ENCODE assay signal across 8 cellular contexts in the genomic region with DNA sequence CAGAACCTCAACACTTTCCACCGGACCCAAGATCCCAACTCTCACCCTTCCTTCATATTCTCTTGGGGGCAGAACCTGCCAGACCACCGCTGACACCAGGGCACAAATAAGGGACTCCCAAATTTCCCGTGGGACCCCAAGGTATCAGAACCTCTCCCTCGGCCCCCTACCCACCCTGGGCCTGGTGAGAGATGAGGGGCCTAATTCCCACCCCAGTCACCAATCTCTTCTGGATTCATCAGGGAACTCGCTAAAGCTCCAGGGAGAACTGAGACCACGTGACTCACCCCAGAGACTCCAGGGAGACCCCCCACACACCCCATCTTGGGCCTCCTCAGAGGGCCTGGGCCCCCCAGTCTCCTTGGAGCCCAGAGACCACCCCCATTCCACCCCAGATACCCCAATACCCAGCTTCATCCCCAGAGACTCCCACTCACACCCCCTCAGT. TPM values are rescaled to one million over a fixed set of nuclear protein-coding genes. Genes with fewer than 3 reads are reported as not detected.
DNase-seq lines count a peak whose midpoint lies in the region; TF ChIP-seq lines count a peak whose summit lies in the region.

No MANE protein-coding gene starts in this region.

- H3K27me3 ChIP-seq in Loucy (ENCODE audit: insufficient read depth, low read length, poor library complexity, severe bottlenecking): peaks cover 6% of the 10 kb centered on the region
- H3K27me3 ChIP-seq in mammary epithelial cell (ENCODE audit: insufficient read depth, low read length): no peaks in the 10 kb centered on the region
- no peaks in the 10 kb centered on the region for H3K27me3 ChIP-seq in neuronal stem cell (ENCODE audit: control insufficient read depth in 3 of 3, insufficient read depth in 3 of 3, low read depth in 1 of 3, low read length in 3 of 3)

- in situ Hi-C loops in mammary epithelial cell (cut with MboI; ENCODE audit: low sequenced_read_pairs in 2 of 2): no loop called here

- H2BK12ac ChIP-seq in neuronal stem cell (ENCODE audit: low read length): no peak overlapping the region

- peaks cover 23% of the 10 kb centered on the region for H3K4me1 ChIP-seq in Loucy (ENCODE audit: insufficient read depth, low read length, poor library complexity, severe bottlenecking)
- peaks cover 18% of the 10 kb centered on the region for H3K4me1 ChIP-seq in mammary epithelial cell (ENCODE audit: insufficient read depth, low read length)
- H3K4me1 ChIP-seq in neuronal stem cell (ENCODE audit: control insufficient read depth in 2 of 2, insufficient read depth in 1 of 2, low read depth in 1 of 2, low read length in 2 of 2): peaks cover 0 to 5% of the 10 kb centered on the region in 2 donors

- DNase-seq in T-helper 1 cell: no peak
- no peak for DNase-seq in mammary epithelial cell
- no peak for DNase-seq in neuronal stem cell (ENCODE audit: low spot score)
- no peak for DNase-seq in HEK293T (ENCODE audit: extremely low spot score)
- DNase-seq in SW480 (ENCODE audit: low spot score): no peak
- DNase-seq in NCI-H345 (lab: John Stamatoyannopoulos, UW): no peak

- no peak overlapping the region for H4K91ac ChIP-seq in neuronal stem cell (ENCODE audit: low read depth, low read length, poor library complexity)

- H3K36me3 ChIP-seq in Loucy (ENCODE audit: insufficient read depth, low read length) (no peaks in the 10 kb centered on the region), mammary epithelial cell (ENCODE audit: insufficient read depth, low read length) (peaks cover 4% of the 10 kb centered on the region), neuronal stem cell (replicated peaks in 1 of 2; ENCODE audit: control insufficient read depth in 2 of 2, insufficient read depth in 2 of 2, low read length in 2 of 2) (peaks cover 6 to 30% of the 10 kb centered on the region in 2 donors)

- peak overlapping the region; percentile 89 for H3K4me3 ChIP-seq in Loucy (ENCODE audit: low read length, poor library complexity, severe bottlenecking)
- H3K4me3 ChIP-seq in mammary epithelial cell (replicated peaks in 1 of 3; ENCODE audit: insufficient read depth in 1 of 3, low read depth in 2 of 3, low read length in 3 of 3): peak overlapping the region in 2 of 3 experiments; percentile 98 to 100
- peak overlapping the region in 1 of 2 donors; percentile 78 for H3K4me3 ChIP-seq in neuronal stem cell (ENCODE audit: low read length in 2 of 2)

- H2AFZ ChIP-seq in Loucy (ENCODE audit: low read length): no peak overlapping the region
- H2AFZ ChIP-seq in mammary epithelial cell (ENCODE audit: low read depth, low read length): no peak overlapping the region
- no peak overlapping the region for H2AFZ ChIP-seq in neuronal stem cell (ENCODE audit: low read length)

- H3K9ac ChIP-seq in Loucy (ENCODE audit: low read depth, low read length, poor library complexity, severe bottlenecking) (peak overlapping the region; percentile 92), mammary epithelial cell (ENCODE audit: insufficient read depth, low read length) (no peak overlapping the region), neuronal stem cell (ENCODE audit: low read depth, low read length, poor library complexity) (no peak overlapping the region)

- no TSS peak for BruUV-seq in mammary epithelial cell (replicated peaks; lab: Mats Ljungman, UMichigan)

- H2BK15ac ChIP-seq in neuronal stem cell (ENCODE audit: low read length): no peak overlapping the region

- peaks cover 17% of the 10 kb centered on the region for H3K4me1 Mint-ChIP-seq in T-helper 1 cell treated with Interleukin-12 subunit alpha and Interleukin-12 subunit beta and Interleukin-4 antibody, amounts not matched to agents 30 μg/mL and 1 μg/mL, for 36 hours (ENCODE audit: low read depth)

- no peak overlapping the region for H4K8ac ChIP-seq in neuronal stem cell (ENCODE audit: low read depth, low read length)

- H3K9me2 ChIP-seq in Loucy (replicated peaks; ENCODE audit: low read depth, low read length): no peaks in the 10 kb centered on the region

- 0 out of 2 replicates have a peak, but pooled peaks cover 3% of the 10 kb centered on the region for H3F3A ChIP-seq in Loucy (ENCODE audit: low read depth)

- H3K9me3 ChIP-seq in Loucy (ENCODE audit: insufficient read depth, low read depth, low read length) (no peaks in the 10 kb centered on the region), mammary epithelial cell (replicated peaks; ENCODE audit: insufficient read depth, low read length) (no peaks in the 10 kb centered on the region), neuronal stem cell (replicated peaks in 1 of 2; ENCODE audit: control insufficient read depth in 2 of 2, insufficient read depth in 1 of 2, low read depth in 1 of 2, low read length in 2 of 2) (no peaks in the 10 kb centered on the region)

- peak overlapping the region; percentile 84 for H3K4me3 Mint-ChIP-seq in T-helper 1 cell treated with Interleukin-12 subunit alpha and Interleukin-12 subunit beta and Interleukin-4 antibody, amounts not matched to agents 30 μg/mL and 1 μg/mL, for 36 hours

- H3K4me2 ChIP-seq in Loucy (ENCODE audit: low read depth, low read length, poor library complexity, severe bottlenecking) (peak overlapping the region; percentile 100), mammary epithelial cell (ENCODE audit: insufficient read depth, low read depth, low read length) (peak overlapping the region; percentile 92), neuronal stem cell (ENCODE audit: insufficient read depth, low read length, poor library complexity, severe bottlenecking) (peak overlapping the region; percentile 71)

- no peak overlapping the region for H3K14ac ChIP-seq in neuronal stem cell (ENCODE audit: low read length)

- peaks cover 38% of the 10 kb centered on the region for H3K79me1 ChIP-seq in neuronal stem cell (ENCODE audit: low read depth, low read length)

- H3K36me3 Mint-ChIP-seq in T-helper 1 cell treated with Interleukin-12 subunit alpha and Interleukin-12 subunit beta and Interleukin-4 antibody, amounts not matched to agents 30 μg/mL and 1 μg/mL, for 36 hours (ENCODE audit: low read depth): peaks cover 3% of the 10 kb centered on the region

- no peak overlapping the region for H2AK5ac ChIP-seq in neuronal stem cell (ENCODE audit: low read depth, low read length)

- CTCF ChIA-PET in mammary epithelial cell (lab: Charles Lee; ENCODE audit: low non-redundant PET) (no interaction called here), HEK293T (lab: Yijun Ruan, JAX) (interaction anchor here (0.8 kb wide), 1 partner anchor 157 kb away, joined by 3 read pairs; no protein-coding TSS in a partner anchor)

- H3K79me2 ChIP-seq in Loucy (ENCODE audit: insufficient read depth, low read length): peaks cover 73% of the 10 kb centered on the region
- peaks cover 73% of the 10 kb centered on the region for H3K79me2 ChIP-seq in mammary epithelial cell (ENCODE audit: insufficient read depth, low read length)

- intact Hi-C loops in mammary epithelial cell (cut with micrococcal nuclease): no loop called here

- no peak overlapping the region for H3K4ac ChIP-seq in neuronal stem cell (ENCODE audit: low read length)

- H3K9me3 Mint-ChIP-seq in T-helper 1 cell treated with Interleukin-12 subunit alpha and Interleukin-12 subunit beta and Interleukin-4 antibody, amounts not matched to agents 30 μg/mL and 1 μg/mL, for 36 hours: no peaks in the 10 kb centered on the region

- H3K27me3 Mint-ChIP-seq in T-helper 1 cell treated with Interleukin-12 subunit alpha and Interleukin-12 subunit beta and Interleukin-4 antibody, amounts not matched to agents 30 μg/mL and 1 μg/mL, for 36 hours (ENCODE audit: low read depth): no peaks in the 10 kb centered on the region

- POLR2A ChIA-PET in HEK293T (lab: Yijun Ruan, JAX): interaction anchor here (2.8 to 4.4 kb wide), 2 partner anchors 21 to 27 kb away, joined by 8 to 27 read pairs; a partner anchor contains a TSS

- H3K27ac ChIP-seq in mammary epithelial cell (ENCODE audit: insufficient read depth, low read depth, low read length) (no peak overlapping the region), neuronal stem cell (replicated peaks; ENCODE audit: low read length) (no peak overlapping the region)

- no peak overlapping the region for H2BK5ac ChIP-seq in neuronal stem cell (ENCODE audit: low read length)

- dilution Hi-C loops in mammary epithelial cell (cut with HindIII; ENCODE audit: low sequenced_read_pairs): no loop called here

- 92% methylated on average over 5 of the region's 6 CpGs for WGBS in mammary epithelial cell (ENCODE audit: low coverage, missing lambda C conversion rate)
- no CpG with 5 or more reads among the region's 6 CpGs for WGBS in neuronal stem cell (ENCODE audit: extremely low coverage in 2 of 2, insufficient read length in 2 of 2, insufficient replicate concordance in 1 of 2), 2 donors

- H2BK120ac ChIP-seq in neuronal stem cell (ENCODE audit: low read depth, low read length): no peak overlapping the region

- no peak for TF ChIP-seq CTCF in Loucy (conservative IDR thresholded peaks at IDR 0.05; ENCODE audit: low read length)
- TF ChIP-seq CTCF in mammary epithelial cell (conservative IDR thresholded peaks at IDR 0.05 in 1 of 2, IDR thresholded peaks at IDR 0.05 in 1 of 2; ENCODE audit: extremely low read depth in 1 of 2, insufficient read depth in 1 of 2, low read depth in 1 of 2, low read length in 2 of 2): no peak

- H4K20me1 ChIP-seq in Loucy (ENCODE audit: insufficient read depth, low read length, poor library complexity, severe bottlenecking) (peaks cover 42% of the 10 kb centered on the region), mammary epithelial cell (ENCODE audit: insufficient read depth, low read length) (no peaks in the 10 kb centered on the region)

- peak overlapping the region; percentile 13 for H3K18ac ChIP-seq in neuronal stem cell (ENCODE audit: low read length)

- H3K27ac Mint-ChIP-seq in T-helper 1 cell treated with Interleukin-12 subunit alpha and Interleukin-12 subunit beta and Interleukin-4 antibody, amounts not matched to agents 30 μg/mL and 1 μg/mL, for 36 hours: peak overlapping the region; percentile 73

- no peak overlapping the region for H3K23ac ChIP-seq in neuronal stem cell (ENCODE audit: low read depth, low read length, poor library complexity)

TF ChIP-seq in HEK293T, 16 proteins besides CTCF, POLR2A, EP300 and RAD21 (continues in another document):
- TF ChIP-seq FOXA1 (IDR thresholded peaks at IDR 0.05) (no peak), TARDBP (IDR thresholded peaks at IDR 0.05) (no peak), BHLHE40 (IDR thresholded peaks at IDR 0.05; ENCODE audit: borderline replicate concordance) (no peak), ZNF384 (IDR thresholded peaks at IDR 0.05) (no peak)

RNA-seq across cellular contexts. Expression of a gene that starts 1.8 kb away (rescaled TPM):
- 100 to 1,000 TPM in 1 of 2 donors, 10 to 100 TPM in 1; 42.0 to 108 TPM for total RNA-seq in mammary epithelial cell
- polyA plus RNA-seq in mammary epithelial cell: 78.9 TPM
- polyA minus RNA-seq in mammary epithelial cell: 98.4 TPM
- polyA plus RNA-seq in neuronal stem cell (2013, experiment 1 of 2): 123 TPM
- 124 TPM for polyA plus RNA-seq in neuronal stem cell (2013, experiment 2 of 2)

RNA-seq across cellular contexts. Expression of a gene that starts 20.9 kb away (rescaled TPM):
- 10 to 100 TPM; 18.0 to 83.9 TPM for total RNA-seq in mammary epithelial cell
- polyA plus RNA-seq in mammary epithelial cell: 28.3 TPM
- polyA minus RNA-seq in mammary epithelial cell: 38.9 TPM
- polyA plus RNA-seq in neuronal stem cell (2013, experiment 1 of 2): 3.0 TPM
- polyA plus RNA-seq in neuronal stem cell (2013, experiment 2 of 2): 2.3 TPM

RNA-seq across cellular contexts. Expression of a gene that starts 27.6 kb away (rescaled TPM):
- total RNA-seq in mammary epithelial cell: 100 to 1,000 TPM in 1 of 2 donors, 10 to 100 TPM in 1; 20.8 to 133 TPM
- 62.2 TPM for polyA plus RNA-seq in mammary epithelial cell
- polyA minus RNA-seq in mammary epithelial cell: 3.3 TPM
- polyA plus RNA-seq in neuronal stem cell (2013, experiment 1 of 2): 75.3 TPM
- 72.7 TPM for polyA plus RNA-seq in neuronal stem cell (2013, experiment 2 of 2)
